Comparison of ENCODE assay signal across 10 cellular contexts in the genomic region with DNA sequence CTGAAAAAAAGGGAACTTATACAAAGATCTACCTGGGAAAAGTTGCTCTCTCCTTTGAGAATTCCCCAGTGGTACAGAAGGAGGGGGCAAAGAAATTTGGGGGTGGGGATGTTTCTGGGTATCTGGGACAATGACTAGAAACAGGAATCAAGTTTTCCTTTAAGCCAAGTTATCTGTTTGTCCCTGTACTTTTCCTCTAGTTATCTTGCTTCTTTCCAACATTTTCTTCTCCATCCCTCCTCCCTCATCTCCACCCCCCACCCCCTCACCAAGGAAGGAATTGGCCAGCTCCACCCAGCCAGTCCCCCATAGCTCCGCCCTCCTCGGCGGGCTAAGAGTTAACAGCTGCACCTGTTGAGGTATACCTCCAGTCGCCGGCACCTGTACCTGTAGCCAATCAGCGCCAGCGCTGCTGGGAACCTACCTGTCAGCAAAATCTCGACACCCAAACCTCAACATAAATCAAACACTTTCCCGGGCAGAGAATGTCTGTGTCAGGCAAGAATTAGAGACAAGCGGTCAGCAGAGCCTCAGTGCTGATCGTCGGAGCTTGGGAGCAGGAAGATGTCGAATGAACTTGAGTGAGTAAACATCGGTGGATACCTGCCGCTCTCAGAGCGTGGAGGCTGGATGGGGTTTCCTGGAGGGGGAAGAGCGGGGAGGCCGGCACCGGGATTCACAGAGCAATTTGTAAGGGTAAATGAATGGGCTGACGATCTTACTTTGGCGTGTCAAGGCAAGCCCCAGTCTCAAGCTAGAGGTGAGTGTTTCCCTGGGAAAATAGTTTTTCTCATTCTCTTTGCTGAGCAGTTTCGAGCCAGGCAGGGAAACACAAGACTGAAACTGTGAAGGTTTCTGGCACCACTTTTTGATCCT. TPM values are rescaled to one million over a fixed set of nuclear protein-coding genes. Genes with fewer than 3 reads are reported as not detected.
DNase-seq lines count a peak whose midpoint lies in the region; ATAC-seq and TF ChIP-seq lines count a peak whose summit lies in the region.
"Had no signal": no experiment of that assay in that cellular context is flagged by ENCODE, and none has a peak within 500 bp of the region (broad histone marks: within the 10 kb centered on the region; RNA-seq: fewer than 3 reads in every experiment).

A gene (plus strand): TSS at position 370 of the 876 bp plus-strand sequence. CDS start 195 bp downstream, at position 565.

- H3K4me3 ChIP-seq in RWPE2 (ENCODE audit: severe bottlenecking) (peak within 1 kb of the TSS; percentile 24), sigmoid colon (no peak within 1 kb of the TSS)

- H3K9me3 Mint-ChIP-seq in activated CD4-positive, alpha-beta T cell treated with anti-CD3 and anti-CD28 coated beads for 36 hours (ENCODE audit: low read depth) = no peaks in the 10 kb centered on the region
- no peaks in the 10 kb centered on the region for H3K9me3 Mint-ChIP-seq in stimulated activated naive B cell treated with anti-CD40 and anti-IgM and Interleukin-4, amounts not matched to agents 10 μg/mL and 1 μg/mL and 100 μg/mL, for 72 hours

- H3K4me1 Mint-ChIP-seq in activated CD4-positive, alpha-beta T cell treated with anti-CD3 and anti-CD28 coated beads for 36 hours = peaks cover 40% of the 10 kb centered on the region
- peaks cover 23 to 54% of the 10 kb centered on the region in 2 donors for H3K4me1 Mint-ChIP-seq in stimulated activated naive B cell treated with anti-CD40 and anti-IgM and Interleukin-4, amounts not matched to agents 10 μg/mL and 1 μg/mL and 100 μg/mL, for 72 hours

- peak; percentile 35 for DNase-seq in activated CD4-positive, alpha-beta T cell treated with anti-CD3 and anti-CD28 coated beads for 36 hours
- DNase-seq in activated CD4-positive, alpha-beta T cell treated with anti-CD3 and anti-CD28 coated beads, Interleukin-2, amount 50 U/mL, for 4 hours = no peak
- peak; percentile 89 for DNase-seq in RWPE2 (ENCODE audit: low spot score)
- peak; percentile 75 for DNase-seq in iPS DF 19.7 (ENCODE audit: low read depth, low spot score)
- no peak for DNase-seq in stimulated activated naive B cell treated with anti-CD40 and anti-IgM and Interleukin-4, amounts not matched to agents 10 μg/mL and 1 μg/mL and 100 μg/mL, for 72 hours
- no peak for DNase-seq in NK-92 treated with Interleukin-12 subunit alpha and Interleukin-12 subunit beta, amount 100 ng/mL, for 24 hours (lab: John Stamatoyannopoulos, UW)
- DNase-seq in sigmoid colon = no peak

- TF ChIP-seq CTCF in RWPE2 (IDR thresholded peaks at IDR 0.05; ENCODE audit: poor library complexity, severe bottlenecking) = no peak
- no peak for TF ChIP-seq CTCF in sigmoid colon (IDR thresholded peaks at IDR 0.05)

- H3K9me3 ChIP-seq in RWPE2 (ENCODE audit: severe bottlenecking) = no peaks in the 10 kb centered on the region
- no peaks in the 10 kb centered on the region for H3K9me3 ChIP-seq in sigmoid colon
- H3K9me3 ChIP-seq: upper lobe of left lung had no signal

- H3K36me3 ChIP-seq in RWPE2 (ENCODE audit: low read depth) (no peaks in the 10 kb centered on the region), sigmoid colon (no peaks in the 10 kb centered on the region)
- H3K36me3 ChIP-seq: upper lobe of left lung had no signal

- H3K4me1 ChIP-seq in RWPE2 (ENCODE audit: insufficient read depth, poor library complexity, severe bottlenecking) (peaks cover 69% of the 10 kb centered on the region), sigmoid colon (peaks cover 0 to 28% (median 15%) of the 10 kb centered on the region in 4 donors)

- no peaks in the 10 kb centered on the region for H3K36me3 Mint-ChIP-seq in activated CD4-positive, alpha-beta T cell treated with anti-CD3 and anti-CD28 coated beads for 36 hours (ENCODE audit: low read depth)
- no peaks in the 10 kb centered on the region for H3K36me3 Mint-ChIP-seq in stimulated activated naive B cell treated with anti-CD40 and anti-IgM and Interleukin-4, amounts not matched to agents 10 μg/mL and 1 μg/mL and 100 μg/mL, for 72 hours

- no peak for TF ChIP-seq POLR2A in sigmoid colon (IDR thresholded peaks at IDR 0.05)

- no peak for ATAC-seq in activated CD4-positive, alpha-beta T cell treated with anti-CD3 and anti-CD28 coated beads for 36 hours
- ATAC-seq in RWPE2 (ENCODE audit: low read depth) = peak; percentile 59
- no peak for ATAC-seq in stimulated activated naive B cell treated with anti-CD40 and anti-IgM and Interleukin-4, amounts not matched to agents 10 μg/mL and 1 μg/mL and 100 μg/mL, for 72 hours (replicated peaks)
- no peak for ATAC-seq in GM18870 (IDR thresholded peaks at IDR 0.05; ENCODE audit: unreplicated experiment)

- intact Hi-C loops in activated CD4-positive, alpha-beta T cell treated with anti-CD3 and anti-CD28 coated beads for 36 hours (cut with DNase I, micrococcal nuclease) = no loop called here
- intact Hi-C loops in sigmoid colon (cut with DNase I) = no loop called here

- no peak for TF ChIP-seq EP300 in sigmoid colon (IDR thresholded peaks at IDR 0.05)

- POLR2A ChIA-PET in activated CD4-positive, alpha-beta T cell treated with anti-CD3 and anti-CD28 coated beads for 36 hours (lab: Charles Lee) = interaction anchor here (1.3 kb wide), 1 partner anchor 96 kb away, joined by 3 read pairs; a partner anchor contains a TSS

- CTCF ChIA-PET in activated CD4-positive, alpha-beta T cell treated with anti-CD3 and anti-CD28 coated beads for 36 hours (lab: Charles Lee) = interaction anchor here (0.7 to 4.7 kb wide), 7 partner anchors 10 to 143 kb away, joined by 3 to 22 read pairs (median 4); a partner anchor contains a TSS

- H3K27ac Mint-ChIP-seq in activated CD4-positive, alpha-beta T cell treated with anti-CD3 and anti-CD28 coated beads for 36 hours = no peak within 1 kb of the TSS
- no peak within 1 kb of the TSS for H3K27ac Mint-ChIP-seq in stimulated activated naive B cell treated with anti-CD40 and anti-IgM and Interleukin-4, amounts not matched to agents 10 μg/mL and 1 μg/mL and 100 μg/mL, for 72 hours

- H3K27me3 ChIP-seq in RWPE2 (ENCODE audit: insufficient read depth, poor library complexity, severe bottlenecking) (no peaks in the 10 kb centered on the region), sigmoid colon (peaks cover 3 to 37% (median 12%) of the 10 kb centered on the region in 3 donors)

- H3K27me3 Mint-ChIP-seq in activated CD4-positive, alpha-beta T cell treated with anti-CD3 and anti-CD28 coated beads for 36 hours = peaks cover 62% of the 10 kb centered on the region
- peaks cover 62 to 78% of the 10 kb centered on the region in 2 donors for H3K27me3 Mint-ChIP-seq in stimulated activated naive B cell treated with anti-CD40 and anti-IgM and Interleukin-4, amounts not matched to agents 10 μg/mL and 1 μg/mL and 100 μg/mL, for 72 hours

- H3K27ac ChIP-seq in RWPE2 (ENCODE audit: poor library complexity, severe bottlenecking) = peak within 1 kb of the TSS; percentile 89
- no peak within 1 kb of the TSS for H3K27ac ChIP-seq in sigmoid colon
- H3K27ac ChIP-seq: upper lobe of left lung had no signal

- 1 to 6% methylated on average over 22 of the region's 22 CpGs for WGBS in sigmoid colon, 2 donors

- H3K4me3 Mint-ChIP-seq in activated CD4-positive, alpha-beta T cell treated with anti-CD3 and anti-CD28 coated beads for 36 hours = no peak within 1 kb of the TSS
- peak within 1 kb of the TSS; percentile 21 to 60 for H3K4me3 Mint-ChIP-seq in stimulated activated naive B cell treated with anti-CD40 and anti-IgM and Interleukin-4, amounts not matched to agents 10 μg/mL and 1 μg/mL and 100 μg/mL, for 72 hours

RNA-seq across cellular contexts. Expression of the gene that starts here (rescaled TPM):
- not detected for total RNA-seq in activated CD4-positive, alpha-beta T cell treated with anti-CD3 and anti-CD28 coated beads for 36 hours
- not detected for total RNA-seq in sigmoid colon
- polyA plus RNA-seq in sigmoid colon = under 1 TPM in 2 of 3 donors, not detected in 1; 0.23 to 0.63 TPM
- total RNA-seq: fibroblast of villous mesenchyme had no signal

Comparison
In these comparisons a context has a peak if more than half of its experiments do, and no peak if none do; other contexts are left out.
1. Peak in DNase-seq in activated CD4-positive, alpha-beta T cell treated with anti-CD3 and anti-CD28 coated beads for 36 hours; RNA of the gene not detected or under 1 TPM.
2. DNase-seq: peak in RWPE2 (single experiment) and iPS DF 19.7 (single experiment); none in activated CD4-positive, alpha-beta T cell treated with anti-CD3 and anti-CD28 coated beads, Interleukin-2, amount 50 U/mL, for 4 hours (0 of 2), stimulated activated naive B cell treated with anti-CD40 and anti-IgM and Interleukin-4, amounts not matched to agents 10 μg/mL and 1 μg/mL and 100 μg/mL, for 72 hours (single experiment), NK-92 treated with Interleukin-12 subunit alpha and Interleukin-12 subunit beta, amount 100 ng/mL, for 24 hours (single experiment) and sigmoid colon (single experiment).